Comparison of ENCODE assay signal across 20 cellular contexts in genomic region chr20:63791497-63792156, GRCh38. TPM values are rescaled to one million over a fixed set of nuclear protein-coding genes. Genes with fewer than 3 reads are reported as not detected.
A peak's percentile ranks its signal among the peaks of the same experiment; 100 is the strongest.
DNase-seq lines count a peak whose midpoint lies in the region; TF ChIP-seq lines count a peak whose summit lies in the region.
"Had no signal": no experiment of that assay in that cellular context is flagged by ENCODE, and none has a peak within 500 bp of the region (broad histone marks: within the 10 kb centered on the region; RNA-seq: fewer than 3 reads in every experiment).

No MANE protein-coding gene starts in this region.

- no peak overlapping the region for H3K9ac ChIP-seq in endodermal cell (ENCODE audit: extremely low read depth, low read length, poor library complexity, severe bottlenecking)
- H3K9ac ChIP-seq in SK-N-SH = no peak overlapping the region

- POLR2A ChIA-PET in SK-N-SH (lab: Yijun Ruan, JAX) = no interaction called here

- H2AFZ ChIP-seq in SK-N-SH (ENCODE audit: low read depth) = no peak overlapping the region

- no peak for TF ChIP-seq RAD21 in SK-N-SH (IDR thresholded peaks at IDR 0.05; ENCODE audit: low read length)

- H3K27ac ChIP-seq in endodermal cell (ENCODE audit: low read depth, low read length) = peak overlapping the region; percentile 8
- peak overlapping the region; percentile 25 to 81 for H3K27ac ChIP-seq in ovary
- no peak overlapping the region for H3K27ac ChIP-seq in SK-N-SH (ENCODE audit: low read depth in 2 of 2, low read length in 1 of 2)

- TF ChIP-seq EP300 in ovary (IDR thresholded peaks at IDR 0.05) = no peak
- no peak for TF ChIP-seq EP300 in SK-N-SH (IDR thresholded peaks at IDR 0.05; ENCODE audit: borderline replicate concordance in 1 of 2, low read depth in 1 of 2, low read length in 1 of 2)

- intact Hi-C loops in ovary (cut with DNase I) (no loop called here), posterior vena cava (cut with DNase I) (loop anchor here in 1 of 2 donors (10.0 kb wide), 1 partner anchor 183 kb away; the partner anchor contains the start of gene SAMD10)

- H3K36me3 ChIP-seq in endodermal cell (ENCODE audit: control insufficient read depth, insufficient read depth, low read length) (peaks cover 11% of the 10 kb centered on the region), ovary (no peaks in the 10 kb centered on the region), SK-N-SH (replicated peaks in 1 of 2; ENCODE audit: control insufficient read depth in 1 of 2, insufficient read depth in 2 of 2, low read length in 1 of 2) (no peaks in the 10 kb centered on the region)

- no peak overlapping the region for H3K27ac Mint-ChIP-seq in endodermal cell
- H3K27ac Mint-ChIP-seq: CD14-positive monocyte; effector memory CD8-positive, alpha-beta T cell had no signal

- H3K27me3 ChIP-seq in endodermal cell (ENCODE audit: control insufficient read depth, insufficient read depth, low read length, poor library complexity, severe bottlenecking) (no peaks in the 10 kb centered on the region), ovary (no peaks in the 10 kb centered on the region), SK-N-SH (ENCODE audit: insufficient read depth) (no peaks in the 10 kb centered on the region)
- H3K27me3 ChIP-seq: thyroid gland had no signal

- H3K4me1 ChIP-seq in endodermal cell (ENCODE audit: control insufficient read depth, insufficient read depth, low read length) (no peaks in the 10 kb centered on the region), ovary (ENCODE audit: insufficient read depth) (peaks cover 10% of the 10 kb centered on the region), SK-N-SH (ENCODE audit: control insufficient read depth in 1 of 2, insufficient read depth in 2 of 2, low read depth in 1 of 2, low read length in 1 of 2) (no peaks in the 10 kb centered on the region)

- H3K4me2 ChIP-seq in SK-N-SH = no peak overlapping the region

- no peaks in the 10 kb centered on the region for H3K9me3 ChIP-seq in endodermal cell (ENCODE audit: control insufficient read depth, low read length)
- no peaks in the 10 kb centered on the region for H3K9me3 ChIP-seq in ovary
- H3K9me3 ChIP-seq in SK-N-SH = no peaks in the 10 kb centered on the region
- H3K9me3 ChIP-seq: thyroid gland had no signal

- peaks cover 2% of the 10 kb centered on the region for H3K9me3 Mint-ChIP-seq in endodermal cell
- H3K9me3 Mint-ChIP-seq: effector memory CD8-positive, alpha-beta T cell had no signal

- no peaks in the 10 kb centered on the region for H3K79me2 ChIP-seq in SK-N-SH (ENCODE audit: insufficient read depth)

- H3K4me3 Mint-ChIP-seq in endodermal cell = no peak overlapping the region
- H3K4me3 Mint-ChIP-seq: CD14-positive monocyte; effector memory CD8-positive, alpha-beta T cell had no signal

- no peaks in the 10 kb centered on the region for H3K4me1 Mint-ChIP-seq in endodermal cell
- H3K4me1 Mint-ChIP-seq: CD14-positive monocyte had no signal

- peak; percentile 71 for DNase-seq in G401 (ENCODE audit: low spot score)
- DNase-seq in endodermal cell = no peak
- peak; percentile 48 for DNase-seq in hepatic stellate cell (ENCODE audit: low spot score)
- peak; percentile 73 to 82 (median 75) for DNase-seq in ovary
- DNase-seq in UCSD-AML1 (lab: John Stamatoyannopoulos, UW; ENCODE audit: unreplicated experiment) = no peak
- no peak for DNase-seq in SK-N-SH
- DNase-seq in posterior vena cava (ENCODE audit: low spot score) = no peak
- no peak for DNase-seq in MV-4-11 (lab: John Stamatoyannopoulos, UW)
- DNase-seq: activated CD4-positive, alpha-beta T cell treated with anti-CD3 and anti-CD28 coated beads for 48 hours; activated CD8-positive, alpha-beta memory T cell treated with anti-CD3 and anti-CD28 coated beads, Interleukin-2, amount 50 U/mL, for 4 hours; activated effector memory CD4-positive, alpha-beta T cell treated with Interleukin-2 at 50 U/mL for 16 hours; effector memory CD8-positive, alpha-beta T cell; hypothalamus; KG1; NCI-H1092; NCI-H2081 treated with DMSO at 0.1 percent for 48 hours; NCI-H510A; posterior cingulate gyrus; thyroid gland had no signal

- in situ Hi-C loops in G401 (cut with HindIII; ENCODE audit: low sequenced_read_pairs) = no loop called here

- no peaks in the 10 kb centered on the region for H3K9me2 ChIP-seq in SK-N-SH

- CTCF ChIA-PET in SK-N-SH (lab: Yijun Ruan, JAX) = interaction anchor here (1.6 to 5.5 kb wide), 2 partner anchors 11 to 16 kb away, joined by 3 to 42 read pairs; no protein-coding TSS in a partner anchor

- H3K27me3 Mint-ChIP-seq in endodermal cell (ENCODE audit: insufficient read depth) = no peaks in the 10 kb centered on the region

- H3K36me3 Mint-ChIP-seq in endodermal cell (ENCODE audit: low read depth) = peaks cover 10% of the 10 kb centered on the region
- H3K36me3 Mint-ChIP-seq: CD14-positive monocyte had no signal

- TF ChIP-seq CTCF in endodermal cell (conservative IDR thresholded peaks at IDR 0.05) (no peak), ovary (IDR thresholded peaks at IDR 0.05) (no peak), SK-N-SH (IDR thresholded peaks at IDR 0.05) (no peak)

- no peaks in the 10 kb centered on the region for H3F3A ChIP-seq in SK-N-SH (replicated peaks; ENCODE audit: insufficient read depth)

- no peaks in the 10 kb centered on the region for H4K20me1 ChIP-seq in SK-N-SH (ENCODE audit: insufficient read depth)

- no peak overlapping the region for H3K4me3 ChIP-seq in endodermal cell (ENCODE audit: low read length)
- no peak overlapping the region for H3K4me3 ChIP-seq in ovary
- no peak overlapping the region for H3K4me3 ChIP-seq in SK-N-SH (ENCODE audit: low read depth in 2 of 2, low read length in 1 of 2)
- H3K4me3 ChIP-seq: thyroid gland had no signal

- WGBS in endodermal cell (ENCODE audit: insufficient coverage in 1 of 2, insufficient read length in 1 of 2), 2 experiments = 84 to 90% methylated on average over 12 to 23 of the region's 23 CpGs
- WGBS in ovary, 3 donors = 11 to 21% (median 13%) methylated on average over 23 of the region's 23 CpGs
- WGBS in SK-N-SH (ENCODE audit: low lambda C conversion rate) = 76% methylated on average over 17 of the region's 23 CpGs

- no peak for TF ChIP-seq POLR2A in ovary (IDR thresholded peaks at IDR 0.05)

TF ChIP-seq in SK-N-SH, 30 proteins besides CTCF, POLR2A, EP300 and RAD21 (continues in another document):
- no peak for TF ChIP-seq MEF2A (IDR thresholded peaks at IDR 0.05; ENCODE audit: borderline replicate concordance, low read depth)
- no peak for TF ChIP-seq TCF12 (IDR thresholded peaks at IDR 0.05)
- no peak for TF ChIP-seq ELF1 (IDR thresholded peaks at IDR 0.05)
- no peak for TF ChIP-seq FOSL2 (IDR thresholded peaks at IDR 0.05; ENCODE audit: borderline replicate concordance, low read depth)
- no peak for TF ChIP-seq GATA2 (CRISPR knock-in tag; IDR thresholded peaks at IDR 0.05)
- TF ChIP-seq, protein P1, sequence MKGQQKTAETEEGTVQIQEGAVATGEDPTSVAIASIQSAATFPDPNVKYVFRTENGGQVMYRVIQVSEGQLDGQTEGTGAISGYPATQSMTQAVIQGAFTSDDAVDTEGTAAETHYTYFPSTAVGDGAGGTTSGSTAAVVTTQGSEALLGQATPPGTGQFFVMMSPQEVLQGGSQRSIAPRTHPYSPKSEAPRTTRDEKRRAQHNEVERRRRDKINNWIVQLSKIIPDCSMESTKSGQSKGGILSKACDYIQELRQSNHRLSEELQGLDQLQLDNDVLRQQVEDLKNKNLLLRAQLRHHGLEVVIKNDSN (IDR thresholded peaks at IDR 0.05; ENCODE audit: borderline replicate concordance, low read depth) = no peak
- TF ChIP-seq PBX3 (IDR thresholded peaks at IDR 0.05) = no peak
- no peak for TF ChIP-seq TAF1 (IDR thresholded peaks at IDR 0.05; ENCODE audit: borderline replicate concordance, low read depth, low read length)

RNA-seq across cellular contexts. Expression of gene ZBTB46, which starts 39.4 kb away (rescaled TPM):
- total RNA-seq in G401 (2014; rRNA removed; shearing (Covaris generic)) = 39.7 and 42.5 TPM in 2 replicates
- total RNA-seq in endodermal cell (10 to 100 TPM; 24.9 to 25.9 TPM), ovary (10 to 100 TPM; 11.4 to 55.1 (median 35.2) TPM), posterior vena cava (10 to 100 TPM in 1 of 2 donors, 1 to 10 TPM in 1; 6.8 to 11.9 TPM)
- polyA plus RNA-seq in endodermal cell (2013, experiment 1 of 2) = 8.4 TPM
- polyA plus RNA-seq in endodermal cell (2013, experiment 2 of 2) = 7.5 TPM
- polyA plus RNA-seq in ovary (10 to 100 TPM in 1 of 2 donors, 1 to 10 TPM in 1; 4.1 to 12.2 TPM), SK-N-SH (2012; rRNA removed) (0.11 and 0.15 TPM in 2 replicates)
- 0.10 and 0.26 TPM in 2 replicates for polyA plus RNA-seq in SK-N-SH (2012; cell fraction: cytosol; rRNA removed)
- polyA plus RNA-seq in SK-N-SH (2012; cell fraction: nucleus; rRNA removed) = 0.43 and 0.71 TPM in 2 replicates

RNA-seq across cellular contexts. Expression of gene SLC2A4RG, which starts 52.1 kb away (rescaled TPM):
- 71.8 and 118 TPM in 2 replicates for total RNA-seq in G401 (2014; rRNA removed; shearing (Covaris generic))
- total RNA-seq in endodermal cell (100 to 1,000 TPM in 1 of 2 donors, 10 to 100 TPM in 1; 69.3 to 108 TPM), ovary (100 to 1,000 TPM in 5 of 7 donors, 10 to 100 TPM in 2; 20.6 to 199 (median 104) TPM), posterior vena cava (100 to 1,000 TPM in 1 of 2 donors, 10 to 100 TPM in 1; 54.0 to 112 TPM)
- 89.4 TPM for polyA plus RNA-seq in endodermal cell (2013, experiment 1 of 2)
- 77.8 TPM for polyA plus RNA-seq in endodermal cell (2013, experiment 2 of 2)
- polyA plus RNA-seq in ovary (10 to 100 TPM in 1 of 2 donors, 1 to 10 TPM in 1; 2.2 to 66.7 TPM), SK-N-SH (2012; rRNA removed) (75.5 and 90.9 TPM in 2 replicates)
- polyA plus RNA-seq in SK-N-SH (2012; cell fraction: cytosol; rRNA removed) = 31.3 and 46.7 TPM in 2 replicates
- polyA plus RNA-seq in SK-N-SH (2012; cell fraction: nucleus; rRNA removed) = 338 and 518 TPM in 2 replicates

RNA-seq across cellular contexts. Expression of gene LIME1, which starts 55.2 kb away (rescaled TPM):
- 12.6 and 15.1 TPM in 2 replicates for total RNA-seq in G401 (2014; rRNA removed; shearing (Covaris generic))
- 10 to 100 TPM in 1 of 2 donors, 1 to 10 TPM in 1; 7.6 to 10.1 TPM for total RNA-seq in endodermal cell
- polyA plus RNA-seq in endodermal cell (2013, experiment 1 of 2) = 10.0 TPM
- polyA plus RNA-seq in endodermal cell (2013, experiment 2 of 2) = 9.6 TPM
- total RNA-seq in ovary = 10 to 100 TPM in 4 of 7 donors, 1 to 10 TPM in 3; 7.5 to 21.6 (median 13.7) TPM
- 10 to 100 TPM in 1 of 2 donors, under 1 TPM in 1; 0.15 to 15.6 TPM for polyA plus RNA-seq in ovary
- polyA plus RNA-seq in SK-N-SH (2012; rRNA removed) = 10.9 and 12.3 TPM in 2 replicates
- polyA plus RNA-seq in SK-N-SH (2012; cell fraction: cytosol; rRNA removed) = 1.0 and 2.1 TPM in 2 replicates
- polyA plus RNA-seq in SK-N-SH (2012; cell fraction: nucleus; rRNA removed) = 118 and 180 TPM in 2 replicates
- 1 to 10 TPM; 4.2 to 4.9 TPM for total RNA-seq in posterior vena cava

Comparison
In these comparisons a context has a peak if more than half of its experiments do, and no peak if none do; other contexts are left out.
1. DNase-seq: peak in G401 (single experiment), hepatic stellate cell (single experiment) and ovary (5 of 5); none in endodermal cell (single experiment), UCSD-AML1 (single experiment), SK-N-SH (single experiment), posterior vena cava (single experiment) and MV-4-11 (single experiment).
2. H3K27ac ChIP-seq: peak in endodermal cell (single experiment) and ovary (2 of 2); none in SK-N-SH (0 of 2).